8 cellular contexts compared by ENCODE assay signal in genomic region chr11:84384637-84385227, GRCh38.
DNase-seq lines count a peak whose midpoint lies in the region; ATAC-seq, FAIRE-seq and TF ChIP-seq lines count a peak whose summit lies in the region.

No MANE protein-coding gene starts in this region.

- H3K27me3 Mint-ChIP-seq in CD8-positive, alpha-beta T cell (ENCODE audit: low read depth) = no peaks in the 10 kb centered on the region

- TF ChIP-seq CTCF in CD8-positive, alpha-beta T cell (IDR thresholded peaks at IDR 0.05) = peak; percentile 50
- TF ChIP-seq CTCF in left lung (IDR thresholded peaks at IDR 0.05) (peak; percentile 62 to 64), transverse colon (IDR thresholded peaks at IDR 0.05) (peak; percentile 42 to 78 (median 69))

- no peaks in the 10 kb centered on the region for H3K27me3 ChIP-seq in CD8-positive, alpha-beta T cell (ENCODE audit: insufficient read depth, low read length)
- H3K27me3 ChIP-seq in NT2/D1 (ENCODE audit: insufficient read depth, insufficient read length) = no peaks in the 10 kb centered on the region
- H3K27me3 ChIP-seq in left lung = no peaks in the 10 kb centered on the region
- no peaks in the 10 kb centered on the region for H3K27me3 ChIP-seq in transverse colon

- H3K4me1 ChIP-seq in CD8-positive, alpha-beta T cell (ENCODE audit: insufficient read depth, low read length) = no peaks in the 10 kb centered on the region
- H3K4me1 ChIP-seq in NT2/D1 (ENCODE audit: insufficient read depth, insufficient read length) (no peaks in the 10 kb centered on the region), left lung (no peaks in the 10 kb centered on the region), transverse colon (no peaks in the 10 kb centered on the region)

- peak; percentile 33 for FAIRE-seq in GM12891 (lab: Jason Lieb, UNC)

- H3K36me3 Mint-ChIP-seq in CD8-positive, alpha-beta T cell = no peaks in the 10 kb centered on the region

- no peaks in the 10 kb centered on the region for H3K36me3 ChIP-seq in CD8-positive, alpha-beta T cell (ENCODE audit: insufficient read depth, low read length)
- H3K36me3 ChIP-seq in NT2/D1 (ENCODE audit: insufficient read depth, insufficient read length, low read length) (no peaks in the 10 kb centered on the region), left lung (no peaks in the 10 kb centered on the region), transverse colon (no peaks in the 10 kb centered on the region)

- H3K4me3 ChIP-seq in CD8-positive, alpha-beta T cell (ENCODE audit: low read depth, low read length) = no peak overlapping the region
- H3K4me3 ChIP-seq in NT2/D1 (ENCODE audit: insufficient read length, low read depth) (no peak overlapping the region), left lung (no peak overlapping the region), transverse colon (no peak overlapping the region)

- TF ChIP-seq POLR2A in GM12891 (IDR thresholded peaks at IDR 0.05; ENCODE audit: low read depth, low read length) (no peak), transverse colon (IDR thresholded peaks at IDR 0.05) (no peak)

- intact Hi-C loops in CD8-positive, alpha-beta T cell (cut with DNase I, micrococcal nuclease) = loop anchor here in 1 of 2 experiments (10.0 kb wide), 2 partner anchors 1200 to 1910 kb away; no protein-coding TSS in a partner anchor
- intact Hi-C loops in left lung (cut with DNase I) = loop anchor here in 1 of 2 donors (5.0 kb wide), 1 partner anchor 547 kb away; no protein-coding TSS in a partner anchor
- intact Hi-C loops in transverse colon (cut with DNase I; ENCODE audit: low total_unique reads) = no loop called here

- no peak overlapping the region for H3K27ac Mint-ChIP-seq in CD8-positive, alpha-beta T cell

- H3K9ac ChIP-seq in NT2/D1 (ENCODE audit: insufficient read length, low read depth) = no peak overlapping the region

- ATAC-seq in CD8-positive, alpha-beta T cell = no peak
- ATAC-seq in HG02970 (IDR thresholded peaks at IDR 0.05; ENCODE audit: low FRiP score, unreplicated experiment) (peak; percentile 82), left lung (peak; percentile 79), HG03095 (IDR thresholded peaks at IDR 0.05; ENCODE audit: unreplicated experiment) (no peak)

- no peak overlapping the region for H3K4me3 Mint-ChIP-seq in CD8-positive, alpha-beta T cell

- H3K9me3 ChIP-seq in CD8-positive, alpha-beta T cell (ENCODE audit: low read length) = no peaks in the 10 kb centered on the region
- H3K9me3 ChIP-seq in NT2/D1 (ENCODE audit: insufficient read depth, low read length) (no peaks in the 10 kb centered on the region), left lung (no peaks in the 10 kb centered on the region), transverse colon (no peaks in the 10 kb centered on the region)

- peak in 3 of 7 experiments; percentile 0 to 11 (median 4) for DNase-seq in CD8-positive, alpha-beta T cell
- no peak for DNase-seq in GM12891 (ENCODE audit: insufficient read length, low spot score)
- peak; percentile 38 for DNase-seq in NT2/D1 (ENCODE audit: low read depth, low spot score)
- peak; percentile 41 to 86 for DNase-seq in T47D (ENCODE audit: low read depth in 1 of 2, low spot score in 1 of 2)
- DNase-seq in left lung = no peak
- DNase-seq in transverse colon = peak; percentile 18

- CTCF ChIA-PET in CD8-positive, alpha-beta T cell (lab: Charles Lee) = interaction anchor here (2.3 kb wide), 1 partner anchor 9 kb away, joined by 8 read pairs; no protein-coding TSS in a partner anchor

- H3K9me3 Mint-ChIP-seq in CD8-positive, alpha-beta T cell = peaks cover 2% of the 10 kb centered on the region

- no peak overlapping the region for H3K27ac ChIP-seq in CD8-positive, alpha-beta T cell (ENCODE audit: low read depth, low read length)
- no peak overlapping the region for H3K27ac ChIP-seq in left lung
- H3K27ac ChIP-seq in transverse colon = no peak overlapping the region

- TF ChIP-seq EP300 in transverse colon (IDR thresholded peaks at IDR 0.05; ENCODE audit: low read depth) = no peak

- no peaks in the 10 kb centered on the region for H3K4me1 Mint-ChIP-seq in CD8-positive, alpha-beta T cell (ENCODE audit: low read depth)

- WGBS in transverse colon (ENCODE audit: low coverage in 1 of 2), 2 donors = 19 to 25% methylated on average over 4 of the region's 4 CpGs

- POLR2A ChIA-PET in CD8-positive, alpha-beta T cell (lab: Charles Lee) = no interaction called here

- in situ Hi-C loops in T47D (cut with HindIII; ENCODE audit: low pct_unique_long_range_greater_than_20kb, low sequenced_read_pairs) = no loop called here
- in situ Hi-C loops in transverse colon (cut with MboI; ENCODE audit: low pct_ligation_motif_present in 1 of 4, low pct_unique_long_range_greater_than_20kb in 1 of 4, low sequenced_read_pairs in 3 of 4) = no loop called here

TF ChIP-seq in GM12891, 5 proteins besides CTCF, POLR2A, EP300 and RAD21:
- TF ChIP-seq PAX5 (IDR thresholded peaks at IDR 0.05; ENCODE audit: insufficient read depth, low read length, severe bottlenecking) (no peak), TAF1 (IDR thresholded peaks at IDR 0.05; ENCODE audit: low read depth, low read length) (no peak), POU2F2 (IDR thresholded peaks at IDR 0.05; ENCODE audit: low read depth, low read length) (no peak), POLR2AphosphoS5 (IDR thresholded peaks at IDR 0.05; ENCODE audit: low read depth, low read length) (no peak), SPI1 (IDR thresholded peaks at IDR 0.05; ENCODE audit: low read depth, low read length) (no peak)

Comparison
In these comparisons a context has a peak if more than half of its experiments do, and no peak if none do; other contexts are left out.
1. ATAC-seq: peak in HG02970 (single experiment) and left lung (single experiment); none in CD8-positive, alpha-beta T cell (single experiment) and HG03095 (single experiment).
2. DNase-seq: peak in NT2/D1 (single experiment), T47D (2 of 2) and transverse colon (single experiment); none in GM12891 (single experiment) and left lung (0 of 2).
3. Peak in every context shown above with its lines, with median percentiles within 50 percentile points of each other: CTCF ChIP-seq.